In the genomic region with DNA sequence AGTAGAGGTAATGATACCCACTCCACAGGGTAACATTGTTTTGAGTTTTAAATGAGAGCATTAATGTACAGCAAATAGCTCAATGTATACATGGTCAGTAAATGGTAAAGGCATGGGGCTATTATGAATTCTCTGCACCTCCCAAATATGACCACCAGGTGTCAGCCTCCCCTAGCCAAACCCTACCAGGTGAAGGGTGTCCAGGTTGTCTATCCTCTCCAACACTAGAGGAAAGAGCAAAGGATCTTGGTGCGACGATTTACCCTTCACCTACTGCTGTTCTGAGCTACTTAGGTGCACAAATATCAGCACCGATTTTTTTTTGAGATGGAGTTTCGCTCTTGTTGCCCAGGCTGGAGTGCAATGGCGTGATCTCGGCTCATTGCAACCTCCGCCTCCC, we compare ENCODE assay signal across 8 cellular contexts. TPM values are rescaled to one million over a fixed set of nuclear protein-coding genes. Genes with fewer than 3 reads are reported as not detected.
DNase-seq lines count a peak whose midpoint lies in the region; ATAC-seq and TF ChIP-seq lines count a peak whose summit lies in the region.

No MANE protein-coding gene starts in this region.

- H3K9me3 Mint-ChIP-seq in chondrocyte (ENCODE audit: low read depth) = peaks cover 3% of the 10 kb centered on the region

- H3K4me3 Mint-ChIP-seq in chondrocyte (ENCODE audit: unreplicated experiment) = no peak overlapping the region

- H3K9me3 ChIP-seq in right lobe of liver = no peaks in the 10 kb centered on the region

- H3K4me1 Mint-ChIP-seq in chondrocyte (ENCODE audit: low read depth) = no peaks in the 10 kb centered on the region

- intact Hi-C loops in right lobe of liver (cut with DNase I) = no loop called here

- no peaks in the 10 kb centered on the region for H3K36me3 ChIP-seq in right lobe of liver

- H3K27ac Mint-ChIP-seq in chondrocyte (ENCODE audit: unreplicated experiment) = no peak overlapping the region

- TF ChIP-seq CTCF in AG09319 (IDR thresholded peaks at IDR 0.05; ENCODE audit: low read depth, low read length) (peak; percentile 66), chondrocyte (IDR thresholded peaks at IDR 0.05) (peak; percentile 82), right lobe of liver (IDR thresholded peaks at IDR 0.05) (peak; percentile 70 to 90 (median 82))

- H3K4me1 ChIP-seq in right lobe of liver = peaks cover 0 to 3% (median 0%) of the 10 kb centered on the region in 4 donors

- TF ChIP-seq POLR2A in right lobe of liver (IDR thresholded peaks at IDR 0.05) = no peak

- DNase-seq in AG09319 (ENCODE audit: extremely low read depth, low read depth) = no peak
- peak; percentile 32 for DNase-seq in NCI-H2196 (lab: John Stamatoyannopoulos, UW; ENCODE audit: unreplicated experiment)
- peak; percentile 52 for DNase-seq in activated CD4-positive, CD25-positive, alpha-beta regulatory T cell treated with anti-CD3 and anti-CD28 coated beads, Interleukin-2, amount 50 U/mL, for 72 hours
- DNase-seq in chondrocyte (ENCODE audit: low spot score) = no peak
- DNase-seq in right lobe of liver = peak in 2 of 3 donors; percentile 32 to 48
- DNase-seq in stimulated activated CD8-positive, alpha-beta memory T cell treated with anti-CD3 and anti-CD28 coated beads, Interleukin-2, amount 100 ng/mL, for 1 hour (ENCODE audit: low read depth in 2 of 2) = peak; percentile 14 to 23

- 40% methylated on average over 7 of the region's 7 CpGs for WGBS in right lobe of liver (ENCODE audit: insufficient coverage, low coverage, low lambda C conversion rate, missing lambda C conversion rate)

- no peak overlapping the region for H3K4me3 ChIP-seq in right lobe of liver

- no peak overlapping the region for H3K27ac ChIP-seq in right lobe of liver

- no peaks in the 10 kb centered on the region for H3K36me3 Mint-ChIP-seq in chondrocyte (ENCODE audit: low read depth)

- H3K27me3 ChIP-seq in right lobe of liver = no peaks in the 10 kb centered on the region

- peak; percentile 88 for ATAC-seq in GM18909 (IDR thresholded peaks at IDR 0.05; ENCODE audit: poor library complexity, unreplicated experiment)
- peak; percentile 63 for ATAC-seq in HG03135 (IDR thresholded peaks at IDR 0.05; ENCODE audit: unreplicated experiment)
- peak; percentile 87 to 97 (median 92) for ATAC-seq in right lobe of liver

- H3K27me3 Mint-ChIP-seq in chondrocyte (ENCODE audit: low read depth) = no peaks in the 10 kb centered on the region

RNA-seq across cellular contexts. Expression of a gene that starts 26.5 kb away (rescaled TPM):
- 40.1 to 47.8 TPM (median 44.7 TPM) in 3 replicates for total RNA-seq in chondrocyte
- 10 to 100 TPM; 15.4 to 28.0 (median 24.7) TPM for total RNA-seq in right lobe of liver

Comparison
In these comparisons a context has a peak if more than half of its experiments do, and no peak if none do; other contexts are left out.
1. DNase-seq: peak in NCI-H2196 (single experiment), activated CD4-positive, CD25-positive, alpha-beta regulatory T cell treated with anti-CD3 and anti-CD28 coated beads, Interleukin-2, amount 50 U/mL, for 72 hours (single experiment), right lobe of liver (2 of 3) and stimulated activated CD8-positive, alpha-beta memory T cell treated with anti-CD3 and anti-CD28 coated beads, Interleukin-2, amount 100 ng/mL, for 1 hour (2 of 2); none in AG09319 (single experiment) and chondrocyte (single experiment).
2. Peak in every context shown above with its lines, with median percentiles within 50 percentile points of each other: CTCF ChIP-seq and ATAC-seq.